Comparison of ENCODE assay signal across 1 cellular context in genomic region chr6:99114769-99115406, GRCh38.
TF ChIP-seq lines count a peak whose summit lies in the region.

No MANE protein-coding gene starts in this region.

TF ChIP-seq in IMR-90, 13 proteins besides CTCF, POLR2A, EP300 and RAD21 (continued from another document):
- TF ChIP-seq ELK1 (IDR thresholded peaks at IDR 0.05; ENCODE audit: borderline replicate concordance, low read depth, low read length) (no peak), RFX5 (IDR thresholded peaks at IDR 0.05; ENCODE audit: low read depth, low read length) (no peak), RCOR1 (IDR thresholded peaks at IDR 0.05; ENCODE audit: insufficient replicate concordance, low read length) (no peak), CEBPB (IDR thresholded peaks at IDR 0.05; ENCODE audit: low read depth, low read length) (peak; percentile 41; the same call in 1 of the 2 replicates), MAFK (IDR thresholded peaks at IDR 0.05; ENCODE audit: low read depth, low read length) (no peak), CHD1 (IDR thresholded peaks at IDR 0.05; ENCODE audit: low read depth, low read length) (no peak), SMC3 (IDR thresholded peaks at IDR 0.05; ENCODE audit: low read depth, low read length) (no peak)
